In genomic region chr1:157849229-157849875, GRCh38 we compare ENCODE assay signal across 14 cellular contexts. TPM values are rescaled to one million over a fixed set of nuclear protein-coding genes. Genes with fewer than 3 reads are reported as not detected.
DNase-seq lines count a peak whose midpoint lies in the region; ATAC-seq and TF ChIP-seq lines count a peak whose summit lies in the region.
"Had no signal": no experiment of that assay in that cellular context is flagged by ENCODE, and none has a peak within 500 bp of the region (broad histone marks: within the 10 kb centered on the region; RNA-seq: fewer than 3 reads in every experiment).

No MANE protein-coding gene starts in this region.

- H3K4me1 ChIP-seq in foreskin keratinocyte (peaks cover 13% of the 10 kb centered on the region), adrenal gland (replicated peaks in 1 of 2) (no peaks in the 10 kb centered on the region)
- H3K4me1 ChIP-seq: body of pancreas had no signal

- H3K27me3 Mint-ChIP-seq in activated B cell treated with CpG ODN at 0.5 μM for 24 hours = no peaks in the 10 kb centered on the region
- H3K27me3 Mint-ChIP-seq in CD4-positive, alpha-beta T cell = peaks cover 8% of the 10 kb centered on the region

- no peaks in the 10 kb centered on the region for H3K9me3 Mint-ChIP-seq in activated B cell treated with CpG ODN at 0.5 μM for 24 hours
- no peaks in the 10 kb centered on the region for H3K9me3 Mint-ChIP-seq in CD4-positive, alpha-beta T cell

- DNase-seq in GM06990 (ENCODE audit: extremely low read depth, insufficient read length) = peak; percentile 47
- no peak for DNase-seq in activated B cell treated with CpG ODN at 0.5 μM for 24 hours
- no peak for DNase-seq in foreskin keratinocyte
- no peak for DNase-seq in adrenal gland
- no peak for DNase-seq in CD4-positive, alpha-beta T cell
- DNase-seq: body of pancreas; CD4-positive, CD25-positive, alpha-beta regulatory T cell; erythroblast; NCI-H2081 treated with DMSO at 0.1 percent for 48 hours; SW 1271 had no signal

- H3K4me3 ChIP-seq in GM06990 (replicated peaks; ENCODE audit: low read depth, low read length) = no peak overlapping the region
- no peak overlapping the region for H3K4me3 ChIP-seq in adrenal gland
- H3K4me3 ChIP-seq: body of pancreas had no signal

- peak overlapping the region; percentile 94 for H3K27ac Mint-ChIP-seq in activated B cell treated with CpG ODN at 0.5 μM for 24 hours
- no peak overlapping the region for H3K27ac Mint-ChIP-seq in CD4-positive, alpha-beta T cell
- H3K27ac Mint-ChIP-seq: CD4-positive, CD25-positive, alpha-beta regulatory T cell had no signal

- H3K4me3 Mint-ChIP-seq in activated B cell treated with CpG ODN at 0.5 μM for 24 hours = peak overlapping the region; percentile 81
- no peak overlapping the region for H3K4me3 Mint-ChIP-seq in CD4-positive, alpha-beta T cell
- H3K4me3 Mint-ChIP-seq: CD4-positive, CD25-positive, alpha-beta regulatory T cell had no signal

- no peak overlapping the region for H3K27ac ChIP-seq in foreskin keratinocyte
- H3K27ac ChIP-seq in adrenal gland = no peak overlapping the region
- H3K27ac ChIP-seq in CD4-positive, alpha-beta T cell (ENCODE audit: low read depth, low read length) = no peak overlapping the region
- H3K27ac ChIP-seq: body of pancreas, HL-60 had no signal

- no peak for TF ChIP-seq CTCF in GM06990 (IDR thresholded peaks at IDR 0.05; ENCODE audit: insufficient read depth, low read length, poor library complexity, severe bottlenecking)
- no peak for TF ChIP-seq CTCF in activated B cell treated with CpG ODN at 0.5 μM for 24 hours (IDR thresholded peaks at IDR 0.05)
- no peak for TF ChIP-seq CTCF in foreskin keratinocyte (conservative IDR thresholded peaks at IDR 0.05)
- no peak for TF ChIP-seq CTCF in adrenal gland (IDR thresholded peaks at IDR 0.05)
- no peak for TF ChIP-seq CTCF in CD4-positive, alpha-beta T cell (IDR thresholded peaks at IDR 0.05)

- H3K4me1 Mint-ChIP-seq in activated B cell treated with CpG ODN at 0.5 μM for 24 hours = peaks cover 64% of the 10 kb centered on the region
- H3K4me1 Mint-ChIP-seq in CD4-positive, alpha-beta T cell (ENCODE audit: low read depth) = no peaks in the 10 kb centered on the region

- H3K36me3 ChIP-seq in GM06990 (ENCODE audit: control insufficient read depth, insufficient read depth, low read length) (no peaks in the 10 kb centered on the region), adrenal gland (replicated peaks in 1 of 2) (no peaks in the 10 kb centered on the region)

- WGBS in adrenal gland, 4 donors = 75 to 90% (median 81%) methylated on average over 2 of the region's 2 CpGs

- intact Hi-C loops in activated B cell treated with CpG ODN at 0.5 μM for 24 hours (cut with micrococcal nuclease) = loop anchor here (2.0 kb wide), 4 partner anchors 17 to 75 kb away; partner anchors contain the start of gene FCRL1
- intact Hi-C loops in adrenal gland (cut with DNase I) = no loop called here
- intact Hi-C loops in CD4-positive, alpha-beta T cell (cut with DNase I, micrococcal nuclease) = no loop called here

- no peaks in the 10 kb centered on the region for H3K9me3 ChIP-seq in adrenal gland (replicated peaks in 1 of 3)
- no peaks in the 10 kb centered on the region for H3K9me3 ChIP-seq in CD4-positive, alpha-beta T cell (ENCODE audit: control insufficient read depth, low read length)
- H3K9me3 ChIP-seq: body of pancreas had no signal

- CTCF ChIA-PET in activated B cell treated with CpG ODN at 0.5 μM for 24 hours (lab: Charles Lee) = interaction anchor here (0.8 to 1.7 kb wide), 3 partner anchors 80 to 269 kb away, joined by 3 to 5 read pairs (median 4); no protein-coding TSS in a partner anchor
- CTCF ChIA-PET in CD4-positive, alpha-beta T cell (lab: Charles Lee) = no interaction called here

- POLR2A ChIA-PET in activated B cell treated with CpG ODN at 0.5 μM for 24 hours (lab: Charles Lee) = interaction anchor here (0.9 to 1.7 kb wide), 8 partner anchors 16 to 269 kb away, joined by 3 to 7 read pairs (median 4); partner anchors contain the start of gene FCRL1
- POLR2A ChIA-PET in CD4-positive, alpha-beta T cell (lab: Charles Lee) = no interaction called here

- no peak for TF ChIP-seq POLR2A in adrenal gland (IDR thresholded peaks at IDR 0.05)

- H3K27me3 ChIP-seq in GM06990 (replicated peaks; ENCODE audit: control insufficient read depth, insufficient read depth, low read length) (no peaks in the 10 kb centered on the region), foreskin keratinocyte (no peaks in the 10 kb centered on the region), adrenal gland (no peaks in the 10 kb centered on the region)
- no peaks in the 10 kb centered on the region for H3K27me3 ChIP-seq in CD4-positive, alpha-beta T cell (ENCODE audit: control insufficient read depth, insufficient read depth, low read length)
- H3K27me3 ChIP-seq: body of pancreas had no signal

- ATAC-seq in GM21367 (IDR thresholded peaks at IDR 0.05; ENCODE audit: unreplicated experiment) (peak; percentile 53), HG03342 (IDR thresholded peaks at IDR 0.05; ENCODE audit: unreplicated experiment) (peak; percentile 81), activated B cell treated with CpG ODN at 0.5 μM for 24 hours (ENCODE audit: low read depth) (peak; percentile 87), foreskin keratinocyte (no peak), GM18907 (IDR thresholded peaks at IDR 0.05; ENCODE audit: unreplicated experiment) (no peak)
- no peak for ATAC-seq in CD4-positive, alpha-beta T cell (ENCODE audit: poor library complexity)
- ATAC-seq: body of pancreas had no signal

- H3K36me3 Mint-ChIP-seq in activated B cell treated with CpG ODN at 0.5 μM for 24 hours (ENCODE audit: low read depth) = peaks cover 2% of the 10 kb centered on the region
- H3K36me3 Mint-ChIP-seq in CD4-positive, alpha-beta T cell (ENCODE audit: low read depth) = no peaks in the 10 kb centered on the region
- H3K36me3 Mint-ChIP-seq: CD4-positive, CD25-positive, alpha-beta regulatory T cell had no signal

RNA-seq across cellular contexts. Expression of gene CD5L, which starts 7.7 kb away (rescaled TPM):
- total RNA-seq in activated B cell treated with CpG ODN at 0.5 μM for 24 hours (0.20 TPM in 1 of 2 replicates, not detected in the other), foreskin keratinocyte (not detected in 2 replicates), adrenal gland (under 1 TPM in 1 of 8 donors, not detected in 7; 0.32 TPM)
- polyA plus RNA-seq in foreskin keratinocyte (not detected in 2 replicates), adrenal gland (under 1 TPM in 1 of 3 donors, not detected in 2; 0.16 TPM)
- total RNA-seq in CD4-positive, alpha-beta T cell = not detected
- total RNA-seq: body of pancreas; CD4-positive, CD25-positive, alpha-beta regulatory T cell had no signal
- polyA plus RNA-seq: CD4-positive, CD25-positive, alpha-beta regulatory T cell had no signal

RNA-seq across cellular contexts. Expression of gene FCRL1, which starts 29.4 kb away (rescaled TPM):
- total RNA-seq in activated B cell treated with CpG ODN at 0.5 μM for 24 hours (111 and 138 TPM in 2 replicates), foreskin keratinocyte (not detected in 2 replicates), adrenal gland (under 1 TPM in 1 of 8 donors, not detected in 7; 0.40 TPM)
- polyA plus RNA-seq in foreskin keratinocyte (not detected in 2 replicates), adrenal gland (under 1 TPM in 1 of 3 donors, not detected in 2; 0.03 TPM)
- under 1 TPM; 0.60 to 0.98 TPM for total RNA-seq in CD4-positive, alpha-beta T cell
- total RNA-seq: body of pancreas had no signal

Comparison
In these comparisons a context has a peak if more than half of its experiments do, and no peak if none do; other contexts are left out.
1. ATAC-seq: peak in GM21367 (single experiment), HG03342 (single experiment) and activated B cell treated with CpG ODN at 0.5 μM for 24 hours (single experiment); none in foreskin keratinocyte (single experiment), GM18907 (single experiment) and CD4-positive, alpha-beta T cell (single experiment).
2. RNA of gene FCRL1, which starts 29.4 kb away (total RNA-seq): 111 to 138 TPM in activated B cell treated with CpG ODN at 0.5 μM for 24 hours; 0.60 to 0.98 TPM in CD4-positive, alpha-beta T cell, 0.40 TPM in adrenal gland and not detected in foreskin keratinocyte; every median in the first group is over 10 times any median in the second.